Comparison of ENCODE assay signal across 31 cellular contexts in the genomic region with DNA sequence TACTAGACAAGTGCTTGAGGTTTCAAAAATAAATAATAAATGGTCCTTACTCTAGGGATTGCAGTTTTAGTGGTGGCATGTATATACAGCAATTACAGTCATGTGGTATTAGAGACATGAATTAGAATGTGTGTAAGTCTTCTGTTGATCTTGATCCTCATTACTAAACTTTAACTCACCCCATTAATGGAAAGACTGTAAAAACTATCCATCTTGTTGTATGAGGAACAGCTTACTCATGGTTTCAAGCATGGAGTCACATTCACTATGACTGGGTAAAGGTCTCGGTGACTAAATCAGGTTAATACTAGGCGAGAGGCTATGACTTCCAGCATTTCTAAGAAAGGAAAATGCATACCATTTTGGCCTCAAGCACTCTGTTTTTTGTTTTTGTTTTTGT.
DNase-seq lines count a peak whose midpoint lies in the region; ATAC-seq and TF ChIP-seq lines count a peak whose summit lies in the region.
"Had no signal": no experiment of that assay in that cellular context is flagged by ENCODE, and none has a peak within 500 bp of the region (broad histone marks: within the 10 kb centered on the region; RNA-seq: fewer than 3 reads in every experiment).

No MANE protein-coding gene starts in this region.

- H3K27me3 ChIP-seq in esophagus squamous epithelium (no peaks in the 10 kb centered on the region), Karpas-422 (ENCODE audit: low read length) (no peaks in the 10 kb centered on the region)
- H3K27me3 ChIP-seq: body of pancreas, dorsolateral prefrontal cortex, hepatocyte, Peyer's patch, SJSA1, uterus had no signal

- H4K20me1 ChIP-seq in Karpas-422 (ENCODE audit: insufficient read depth, low read depth, low read length), result no peaks in the 10 kb centered on the region

- H3K36me3 Mint-ChIP-seq in activated CD4-positive, alpha-beta T cell treated with anti-CD3 and anti-CD28 coated beads for 36 hours (ENCODE audit: low read depth), result no peaks in the 10 kb centered on the region
- no peaks in the 10 kb centered on the region for H3K36me3 Mint-ChIP-seq in stimulated activated effector memory CD8-positive, alpha-beta T cell treated with anti-CD3 and anti-CD28 coated beads, Interleukin-12 subunit alpha, Interleukin-12 subunit beta, amount 100 ng/mL, for 72 hours
- H3K36me3 Mint-ChIP-seq: activated CD4-positive, alpha-beta memory T cell treated with anti-CD3 and anti-CD28 coated beads for 36 hours; CD4-positive, alpha-beta memory T cell; memory B cell; stimulated activated naive B cell treated with anti-CD40 and anti-IgM and Interleukin-4, amounts not matched to agents 10 μg/mL and 1 μg/mL and 100 μg/mL, for 72 hours had no signal

- H3K79me2 ChIP-seq in Karpas-422 (ENCODE audit: low read length), result no peaks in the 10 kb centered on the region
- H3K79me2 ChIP-seq: hepatocyte had no signal

- no peaks in the 10 kb centered on the region for H3K9me2 ChIP-seq in Karpas-422 (replicated peaks; ENCODE audit: insufficient read depth, low read length)

- no peak for TF ChIP-seq CTCF in esophagus squamous epithelium (IDR thresholded peaks at IDR 0.05)

- peak; percentile 68 for ATAC-seq in activated CD4-positive, alpha-beta T cell treated with anti-CD3 and anti-CD28 coated beads for 36 hours
- peak; percentile 98 for ATAC-seq in stimulated activated effector memory CD8-positive, alpha-beta T cell treated with anti-CD3 and anti-CD28 coated beads, Interleukin-12 subunit alpha, Interleukin-12 subunit beta, amount 100 ng/mL, for 72 hours
- no peak for ATAC-seq in HG03457 (IDR thresholded peaks at IDR 0.05; ENCODE audit: unreplicated experiment)
- ATAC-seq: body of pancreas; GM23338; right cardiac atrium; stimulated activated naive B cell treated with anti-CD40 and anti-IgM and Interleukin-4, amounts not matched to agents 10 μg/mL and 1 μg/mL and 100 μg/mL, for 72 hours had no signal

- no peak overlapping the region for H3K4me3 Mint-ChIP-seq in activated CD4-positive, alpha-beta T cell treated with anti-CD3 and anti-CD28 coated beads for 36 hours
- no peak overlapping the region for H3K4me3 Mint-ChIP-seq in stimulated activated effector memory CD8-positive, alpha-beta T cell treated with anti-CD3 and anti-CD28 coated beads, Interleukin-12 subunit alpha, Interleukin-12 subunit beta, amount 100 ng/mL, for 72 hours
- H3K4me3 Mint-ChIP-seq: activated B cell treated with CpG ODN at 0.5 μM for 24 hours; activated CD4-positive, alpha-beta memory T cell treated with anti-CD3 and anti-CD28 coated beads for 36 hours; CD4-positive, alpha-beta memory T cell; GM23338; memory B cell; neural crest cell; stimulated activated naive B cell treated with anti-CD40 and anti-IgM and Interleukin-4, amounts not matched to agents 10 μg/mL and 1 μg/mL and 100 μg/mL, for 72 hours had no signal

- H3K4me2 ChIP-seq in Karpas-422 (ENCODE audit: low read depth, low read length, poor library complexity, severe bottlenecking), result no peak overlapping the region
- H3K4me2 ChIP-seq: GM23338, hepatocyte had no signal

- no peaks in the 10 kb centered on the region for H3K36me3 ChIP-seq in esophagus squamous epithelium
- no peaks in the 10 kb centered on the region for H3K36me3 ChIP-seq in Karpas-422 (ENCODE audit: insufficient read depth, low read length)
- H3K36me3 ChIP-seq: Peyer's patch, SJSA1, thoracic aorta, uterus had no signal

- H3K9me3 ChIP-seq in esophagus squamous epithelium, result no peaks in the 10 kb centered on the region
- H3K9me3 ChIP-seq in Karpas-422 (ENCODE audit: low read length), result no peaks in the 10 kb centered on the region
- H3K9me3 ChIP-seq: body of pancreas, Peyer's patch, SJSA1, thoracic aorta, uterus had no signal

- no peaks in the 10 kb centered on the region for H3K9me3 Mint-ChIP-seq in activated CD4-positive, alpha-beta T cell treated with anti-CD3 and anti-CD28 coated beads for 36 hours (ENCODE audit: low read depth)
- no peaks in the 10 kb centered on the region for H3K9me3 Mint-ChIP-seq in stimulated activated effector memory CD8-positive, alpha-beta T cell treated with anti-CD3 and anti-CD28 coated beads, Interleukin-12 subunit alpha, Interleukin-12 subunit beta, amount 100 ng/mL, for 72 hours
- H3K9me3 Mint-ChIP-seq: activated B cell treated with CpG ODN at 0.5 μM for 24 hours; activated CD4-positive, alpha-beta memory T cell treated with anti-CD3 and anti-CD28 coated beads for 36 hours; memory B cell; neural crest cell had no signal

- POLR2A ChIA-PET in activated CD4-positive, alpha-beta T cell treated with anti-CD3 and anti-CD28 coated beads for 36 hours (lab: Charles Lee), result no interaction called here

- WGBS in esophagus squamous epithelium, 2 donors, result 59 to 67% methylated on average over 2 of the region's 2 CpGs

- H3K27me3 Mint-ChIP-seq in activated CD4-positive, alpha-beta T cell treated with anti-CD3 and anti-CD28 coated beads for 36 hours, result peaks cover 2% of the 10 kb centered on the region
- H3K27me3 Mint-ChIP-seq: activated B cell treated with CpG ODN at 0.5 μM for 24 hours; activated CD4-positive, alpha-beta memory T cell treated with anti-CD3 and anti-CD28 coated beads for 36 hours; CD4-positive, alpha-beta memory T cell; memory B cell; stimulated activated naive B cell treated with anti-CD40 and anti-IgM and Interleukin-4, amounts not matched to agents 10 μg/mL and 1 μg/mL and 100 μg/mL, for 72 hours had no signal

- CTCF ChIA-PET in activated CD4-positive, alpha-beta T cell treated with anti-CD3 and anti-CD28 coated beads for 36 hours (lab: Charles Lee), result no interaction called here

- intact Hi-C loops in activated CD4-positive, alpha-beta T cell treated with anti-CD3 and anti-CD28 coated beads for 36 hours (cut with DNase I, micrococcal nuclease), result no loop called here
- intact Hi-C loops in esophagus squamous epithelium (cut with DNase I), result no loop called here

- H3K4me1 ChIP-seq in esophagus squamous epithelium (peaks cover 0 to 36% (median 0%) of the 10 kb centered on the region in 3 donors), Karpas-422 (ENCODE audit: low read length) (no peaks in the 10 kb centered on the region)
- H3K4me1 ChIP-seq: Peyer's patch, SJSA1 had no signal

- H3K27ac ChIP-seq in esophagus squamous epithelium, result peak overlapping the region; percentile 15 to 72 (median 38)
- no peak overlapping the region for H3K27ac ChIP-seq in Karpas-422 (ENCODE audit: low read length)
- H3K27ac ChIP-seq: body of pancreas, dorsolateral prefrontal cortex, hepatocyte, SJSA1, thoracic aorta, uterus had no signal

- no peak for TF ChIP-seq POLR2A in esophagus squamous epithelium (IDR thresholded peaks at IDR 0.05)

- H3K27ac Mint-ChIP-seq in activated CD4-positive, alpha-beta T cell treated with anti-CD3 and anti-CD28 coated beads for 36 hours, result no peak overlapping the region
- no peak overlapping the region for H3K27ac Mint-ChIP-seq in stimulated activated effector memory CD8-positive, alpha-beta T cell treated with anti-CD3 and anti-CD28 coated beads, Interleukin-12 subunit alpha, Interleukin-12 subunit beta, amount 100 ng/mL, for 72 hours
- H3K27ac Mint-ChIP-seq: activated B cell treated with CpG ODN at 0.5 μM for 24 hours; activated CD4-positive, alpha-beta memory T cell treated with anti-CD3 and anti-CD28 coated beads for 36 hours; CD4-positive, alpha-beta memory T cell; GM23338; memory B cell; stimulated activated naive B cell treated with anti-CD40 and anti-IgM and Interleukin-4, amounts not matched to agents 10 μg/mL and 1 μg/mL and 100 μg/mL, for 72 hours had no signal

- DNase-seq in activated CD4-positive, alpha-beta T cell treated with anti-CD3 and anti-CD28 coated beads for 36 hours, result no peak
- no peak for DNase-seq in activated CD4-positive, alpha-beta T cell treated with anti-CD3 and anti-CD28 coated beads, Interleukin-2, amount 50 U/mL, for 1 hour
- DNase-seq in RKO (ENCODE audit: low spot score) (peak; percentile 75), esophagus squamous epithelium (lab: John Stamatoyannopoulos, UW) (no peak), occipital lobe (lab: John Stamatoyannopoulos, UW) (no peak), Karpas-422 (no peak)
- no peak for DNase-seq in stimulated activated effector memory CD8-positive, alpha-beta T cell treated with anti-CD3 and anti-CD28 coated beads, Interleukin-12 subunit alpha, Interleukin-12 subunit beta, amount 100 ng/mL, for 72 hours (ENCODE audit: low spot score in 2 of 2)
- DNase-seq: 8988T; activated B cell treated with CpG ODN at 0.5 μM for 24 hours; activated CD4-positive, alpha-beta memory T cell treated with anti-CD3 and anti-CD28 coated beads for 36 hours; activated effector memory CD4-positive, alpha-beta T cell treated with Interleukin-2 at 50 U/mL for 16 hours; AML-193; body of pancreas; CD4-positive, alpha-beta memory T cell; DMS 273 treated with DMSO at 0.1 percent for 48 hours; dorsolateral prefrontal cortex; NCI-H1092 treated with DMSO at 0.1 percent for 48 hours; NCI-H2029; NCI-H69; right cardiac atrium; stimulated activated CD4-positive, alpha-beta T cell treated with anti-CD3 and anti-CD28 coated beads, Interleukin-4, amount 100 ng/mL, for 4 hours; stimulated activated naive B cell treated with anti-CD40 and anti-IgM and Interleukin-4, amounts not matched to agents 10 μg/mL and 1 μg/mL and 100 μg/mL, for 72 hours; uterus had no signal

- H3K9ac ChIP-seq in Karpas-422 (ENCODE audit: low read length), result no peak overlapping the region

- no peak overlapping the region for H2AFZ ChIP-seq in Karpas-422 (ENCODE audit: low read length)
- H2AFZ ChIP-seq: GM23338, hepatocyte had no signal

- H3K4me3 ChIP-seq in esophagus squamous epithelium, result no peak overlapping the region
- H3K4me3 ChIP-seq in Karpas-422 (ENCODE audit: low read length), result no peak overlapping the region
- H3K4me3 ChIP-seq: body of pancreas, dorsolateral prefrontal cortex, GM23338, hepatocyte, Peyer's patch, SJSA1, thoracic aorta, uterus had no signal

- H3K4me1 Mint-ChIP-seq in activated CD4-positive, alpha-beta T cell treated with anti-CD3 and anti-CD28 coated beads for 36 hours, result no peaks in the 10 kb centered on the region
- no peaks in the 10 kb centered on the region for H3K4me1 Mint-ChIP-seq in stimulated activated effector memory CD8-positive, alpha-beta T cell treated with anti-CD3 and anti-CD28 coated beads, Interleukin-12 subunit alpha, Interleukin-12 subunit beta, amount 100 ng/mL, for 72 hours
- H3K4me1 Mint-ChIP-seq: GM23338; memory B cell; neural crest cell; stimulated activated naive B cell treated with anti-CD40 and anti-IgM and Interleukin-4, amounts not matched to agents 10 μg/mL and 1 μg/mL and 100 μg/mL, for 72 hours had no signal
